In genomic region chr1:231421971-231422797, GRCh38 we compare ENCODE assay signal across 1 cellular context.
TF ChIP-seq lines count a peak whose summit lies in the region.

Gene EGLN1 (minus strand): TSS chr1:231422287. CDS start chr1:231421888, 399 bp downstream.

TF ChIP-seq in K562, 482 proteins besides CTCF, POLR2A, EP300 and RAD21 (continued from another document):
- TF ChIP-seq, protein P1, sequence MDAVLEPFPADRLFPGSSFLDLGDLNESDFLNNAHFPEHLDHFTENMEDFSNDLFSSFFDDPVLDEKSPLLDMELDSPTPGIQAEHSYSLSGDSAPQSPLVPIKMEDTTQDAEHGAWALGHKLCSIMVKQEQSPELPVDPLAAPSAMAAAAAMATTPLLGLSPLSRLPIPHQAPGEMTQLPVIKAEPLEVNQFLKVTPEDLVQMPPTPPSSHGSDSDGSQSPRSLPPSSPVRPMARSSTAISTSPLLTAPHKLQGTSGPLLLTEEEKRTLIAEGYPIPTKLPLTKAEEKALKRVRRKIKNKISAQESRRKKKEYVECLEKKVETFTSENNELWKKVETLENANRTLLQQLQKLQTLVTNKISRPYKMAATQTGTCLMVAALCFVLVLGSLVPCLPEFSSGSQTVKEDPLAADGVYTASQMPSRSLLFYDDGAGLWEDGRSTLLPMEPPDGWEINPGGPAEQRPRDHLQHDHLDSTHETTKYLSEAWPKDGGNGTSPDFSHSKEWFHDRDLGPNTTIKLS (IDR thresholded peaks at IDR 0.05; ENCODE audit: borderline replicate concordance, low read depth): no peak
- TF ChIP-seq ETS1 (conservative IDR thresholded peaks at IDR 0.05; ENCODE audit: control insufficient read depth, low read depth, low read length) (no peak; the same call in 1 of the 2 replicates), GATAD2A (IDR thresholded peaks at IDR 0.05) (peak; percentile 63; the same call in 1 of the 2 replicates), SAFB2 (IDR thresholded peaks at IDR 0.05; ENCODE audit: borderline replicate concordance, low read depth, low read length, severe bottlenecking) (no peak), ZNF274 (IDR thresholded peaks at IDR 0.05; ENCODE audit: borderline replicate concordance, low read depth, low read length) (no peak), CBFB (CRISPR knock-in tag; IDR thresholded peaks at IDR 0.05) (no peak; the same call in 1 of the 2 replicates), ETS2 (tag; IDR thresholded peaks at IDR 0.05; ENCODE audit: borderline replicate concordance, poor library complexity, severe bottlenecking) (no peak), MAFF (IDR thresholded peaks at IDR 0.05; ENCODE audit: low read length) (no peak), NCOR1 (IDR thresholded peaks at IDR 0.05) (peak; percentile 45; the same call in 1 of the 2 replicates), ETV5 (CRISPR knock-in tag; IDR thresholded peaks at IDR 0.05; ENCODE audit: low read depth) (peak; percentile 60; the same call in 1 of the 2 replicates), MECOM (CRISPR knock-in tag; IDR thresholded peaks at IDR 0.05) (no peak), ZNF212 (CRISPR knock-in tag; IDR thresholded peaks at IDR 0.05) (no peak), XRCC3 (IDR thresholded peaks at IDR 0.05) (no peak), MCM3 (IDR thresholded peaks at IDR 0.05) (no peak), PHB2 (IDR thresholded peaks at IDR 0.05; ENCODE audit: low read depth) (no peak), USF1 (CRISPR knock-in tag; IDR thresholded peaks at IDR 0.05) (no peak), PPARD (CRISPR knock-in tag; IDR thresholded peaks at IDR 0.05) (no peak), XRCC5 (IDR thresholded peaks at IDR 0.05; ENCODE audit: low read depth, low read length) (0 out of 2 replicates have a peak, but pooled peaks have one; percentile 38), SIN3A (IDR thresholded peaks at IDR 0.05; ENCODE audit: borderline replicate concordance in 2 of 2, control insufficient read depth in 1 of 2, low read depth in 2 of 2, low read length in 2 of 2) (peak in 1 of 2 experiments; percentile 62; a peak in 2 of 4 replicates), CHD2 (IDR thresholded peaks at IDR 0.05; ENCODE audit: low read depth, low read length) (0 out of 2 replicates have a peak, but pooled peaks have one; percentile 12), SMAD3 (CRISPR knock-in tag; conservative IDR thresholded peaks at IDR 0.05) (no peak), FOXK1 (CRISPR knock-in tag; IDR thresholded peaks at IDR 0.05; ENCODE audit: borderline replicate concordance) (peak; percentile 78; the same call in 1 of the 2 replicates)
- TF ChIP-seq, protein P2, sequence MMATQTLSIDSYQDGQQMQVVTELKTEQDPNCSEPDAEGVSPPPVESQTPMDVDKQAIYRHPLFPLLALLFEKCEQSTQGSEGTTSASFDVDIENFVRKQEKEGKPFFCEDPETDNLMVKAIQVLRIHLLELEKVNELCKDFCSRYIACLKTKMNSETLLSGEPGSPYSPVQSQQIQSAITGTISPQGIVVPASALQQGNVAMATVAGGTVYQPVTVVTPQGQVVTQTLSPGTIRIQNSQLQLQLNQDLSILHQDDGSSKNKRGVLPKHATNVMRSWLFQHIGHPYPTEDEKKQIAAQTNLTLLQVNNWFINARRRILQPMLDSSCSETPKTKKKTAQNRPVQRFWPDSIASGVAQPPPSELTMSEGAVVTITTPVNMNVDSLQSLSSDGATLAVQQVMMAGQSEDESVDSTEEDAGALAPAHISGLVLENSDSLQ (IDR thresholded peaks at IDR 0.05): no peak
TF ChIP-seq in K562: peak in this region for 151.
